In the genomic region with DNA sequence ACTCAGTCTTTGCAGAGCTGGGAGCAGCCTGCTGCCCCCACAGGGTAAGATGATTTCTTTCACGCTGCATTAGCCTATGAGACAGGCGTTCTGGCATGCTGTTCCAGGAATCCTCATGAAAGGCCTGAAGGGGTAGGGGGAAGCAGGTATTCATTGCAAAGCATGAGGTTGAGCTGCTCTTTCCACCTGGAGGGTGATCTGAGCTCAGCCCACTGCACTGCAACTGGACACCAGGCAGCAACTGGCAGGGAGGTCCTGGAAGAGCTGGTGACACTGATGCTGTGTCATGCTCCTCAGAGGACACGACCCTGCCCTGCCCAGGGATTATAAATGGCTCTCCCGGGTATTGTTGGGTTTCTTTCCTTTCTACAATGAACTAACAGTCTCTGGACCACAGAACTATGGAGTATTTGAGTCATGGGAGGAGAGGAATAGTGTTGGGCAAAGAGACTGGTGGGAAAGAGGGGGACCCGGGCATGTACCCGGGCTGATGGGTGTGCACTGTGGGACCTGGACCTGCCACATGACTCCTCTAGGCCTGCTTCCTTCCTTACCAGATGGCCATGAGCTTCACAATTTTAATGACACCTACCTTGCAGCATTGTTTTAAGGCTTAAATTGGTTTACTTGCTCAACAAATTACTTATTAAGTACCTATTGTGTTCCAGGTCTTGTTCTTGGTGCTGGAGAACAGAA, we compare ENCODE assay signal across 21 cellular contexts. TPM values are rescaled to one million over a fixed set of nuclear protein-coding genes. Genes with fewer than 3 reads are reported as not detected.
A peak's percentile ranks its signal among the peaks of the same experiment; 100 is the strongest.
DNase-seq lines count a peak whose midpoint lies in the region; ATAC-seq and TF ChIP-seq lines count a peak whose summit lies in the region.
"Had no signal": no experiment of that assay in that cellular context is flagged by ENCODE, and none has a peak within 500 bp of the region (broad histone marks: within the 10 kb centered on the region; RNA-seq: fewer than 3 reads in every experiment).

No MANE protein-coding gene starts in this region.

- no TSS peak for BruUV-seq in A673 (replicated peaks; lab: Mats Ljungman, UMichigan)

- H3K27ac ChIP-seq in Peyer's patch: peak overlapping the region in 3 of 4 donors; percentile 30 to 69 (median 49)
- peak overlapping the region; percentile 76 for H3K27ac ChIP-seq in hepatocyte
- H3K27ac ChIP-seq in psoas muscle: peak overlapping the region; percentile 67
- no peak overlapping the region for H3K27ac ChIP-seq in A673 (ENCODE audit: low read depth, low read length, poor library complexity, severe bottlenecking)
- H3K27ac ChIP-seq: upper lobe of left lung had no signal

- intact Hi-C loops in psoas muscle (cut with DNase I) (no loop called here), A673 (cut with micrococcal nuclease; ENCODE audit: unreplicated experiment) (no loop called here)

- H3K4me1 ChIP-seq in Peyer's patch (peaks cover 0 to 16% (median 0%) of the 10 kb centered on the region in 4 donors), hepatocyte (ENCODE audit: insufficient read depth) (peaks cover 7% of the 10 kb centered on the region), psoas muscle (peaks cover 19% of the 10 kb centered on the region), A673 (ENCODE audit: insufficient read depth, low read length, poor library complexity, severe bottlenecking) (no peaks in the 10 kb centered on the region)
- H3K4me1 ChIP-seq: upper lobe of left lung had no signal

- H3K9me2 ChIP-seq in hepatocyte (replicated peaks; ENCODE audit: insufficient read depth): no peaks in the 10 kb centered on the region

- CTCF ChIA-PET in A673 (lab: Charles Lee): no interaction called here

- no peak for TF ChIP-seq POLR2A in Peyer's patch (IDR thresholded peaks at IDR 0.05)

- H3K79me2 ChIP-seq in hepatocyte: no peaks in the 10 kb centered on the region

- no peak overlapping the region for H3K4me3 ChIP-seq in Peyer's patch
- H3K4me3 ChIP-seq in hepatocyte: no peak overlapping the region
- H3K4me3 ChIP-seq in psoas muscle: no peak overlapping the region
- no peak overlapping the region for H3K4me3 ChIP-seq in A673 (ENCODE audit: low read depth, low read length, poor library complexity, severe bottlenecking)
- H3K4me3 ChIP-seq: upper lobe of left lung had no signal

- no peaks in the 10 kb centered on the region for H3K27me3 ChIP-seq in Peyer's patch
- peaks cover 2% of the 10 kb centered on the region for H3K27me3 ChIP-seq in hepatocyte
- no peaks in the 10 kb centered on the region for H3K27me3 ChIP-seq in psoas muscle (ENCODE audit: insufficient read depth in 3 of 3, low read length in 2 of 3)
- H3K27me3 ChIP-seq in A673 (replicated peaks; ENCODE audit: insufficient read depth, low read depth, low read length, poor library complexity): no peaks in the 10 kb centered on the region
- H3K27me3 ChIP-seq: upper lobe of left lung had no signal

- H3K9me3 ChIP-seq in Peyer's patch (no peaks in the 10 kb centered on the region), hepatocyte (ENCODE audit: low read depth) (no peaks in the 10 kb centered on the region), psoas muscle (no peaks in the 10 kb centered on the region), A673 (ENCODE audit: low read depth, low read length, poor library complexity, severe bottlenecking) (no peaks in the 10 kb centered on the region)
- H3K9me3 ChIP-seq: upper lobe of left lung had no signal

- H3K4me2 ChIP-seq in hepatocyte: no peak overlapping the region

- POLR2A ChIA-PET in A673 (lab: Charles Lee; ENCODE audit: low non-redundant PET): no interaction called here

- no peak overlapping the region for H2AFZ ChIP-seq in hepatocyte

- TF ChIP-seq CTCF in Peyer's patch (IDR thresholded peaks at IDR 0.05) (no peak), hepatocyte (IDR thresholded peaks at IDR 0.05; ENCODE audit: poor library complexity) (no peak), psoas muscle (IDR thresholded peaks at IDR 0.05) (no peak), A673 (conservative IDR thresholded peaks at IDR 0.05; ENCODE audit: low read depth, low read length) (no peak)

- 77% methylated on average over 6 of the region's 6 CpGs for WGBS in hepatocyte (ENCODE audit: low lambda C conversion rate, missing lambda C conversion rate)
- 30 to 50% (median 31%) methylated on average over 6 of the region's 6 CpGs for WGBS in psoas muscle, 3 donors

- peak; percentile 85 for DNase-seq in ELF-1 (ENCODE audit: low read depth, low spot score)
- no peak for DNase-seq in Peyer's patch
- DNase-seq in hepatocyte (ENCODE audit: low spot score): peak; percentile 31
- peak in 1 of 2 donors; percentile 68 for DNase-seq in psoas muscle
- DNase-seq in A673 (ENCODE audit: low spot score): no peak
- no peak for DNase-seq in activated T-cell treated with anti-CD3 and anti-CD28 coated beads for 4 hours
- DNase-seq: activated CD4-positive, alpha-beta memory T cell treated with anti-CD3 and anti-CD28 coated beads for 36 hours; activated naive CD4-positive, alpha-beta T cell treated with anti-CD3 and anti-CD28 coated beads for 36 hours; activated T-cell treated with anti-CD3 and anti-CD28 coated beads, Interleukin-2, amount 50 U/mL, for 1 hour; anterior cingulate cortex; CD8-positive, alpha-beta memory T cell; effector CD8-positive, alpha-beta T cell; EL; NCI-H1694; NCI-H226; NK-92 treated with Interleukin-12 subunit alpha and Interleukin-12 subunit beta, amount 100 ng/mL, for 24 hours; stimulated activated naive CD4-positive, alpha-beta T cell; SW 1271; upper lobe of left lung had no signal

- H3K36me3 ChIP-seq in Peyer's patch (no peaks in the 10 kb centered on the region), hepatocyte (replicated peaks; ENCODE audit: insufficient read depth, low read depth) (no peaks in the 10 kb centered on the region), psoas muscle (ENCODE audit: insufficient read depth in 1 of 2, low read depth in 1 of 2) (no peaks in the 10 kb centered on the region), A673 (ENCODE audit: insufficient read depth, low read length, poor library complexity, severe bottlenecking) (no peaks in the 10 kb centered on the region)
- H3K36me3 ChIP-seq: upper lobe of left lung had no signal

- no peaks in the 10 kb centered on the region for H4K20me1 ChIP-seq in hepatocyte (ENCODE audit: insufficient read depth, poor library complexity, severe bottlenecking)

- ATAC-seq in psoas muscle (peak; percentile 86 to 99 (median 99)), HG02973 (IDR thresholded peaks at IDR 0.05; ENCODE audit: unreplicated experiment) (no peak)
- no peak for ATAC-seq in activated CD4-positive, CD25-positive, alpha-beta regulatory T cell treated with anti-CD3 and anti-CD28 coated beads, Interleukin-2, amount 50 U/mL, for 24 hours

RNA-seq across cellular contexts. Expression of a gene that starts 24.3 kb away (rescaled TPM):
- 10 to 100 TPM; 16.1 to 63.5 (median 27.5) TPM for total RNA-seq in Peyer's patch
- total RNA-seq in hepatocyte: 15.8 and 23.8 TPM in 2 replicates
- 33.7 and 38.0 TPM in 2 replicates for polyA plus RNA-seq in hepatocyte
- total RNA-seq in psoas muscle: 10 to 100 TPM; 30.6 to 64.1 (median 61.9) TPM
- polyA plus RNA-seq in psoas muscle: 10 to 100 TPM; 41.3 to 69.8 (median 44.7) TPM
- 31.0 and 31.1 TPM in 2 replicates for total RNA-seq in A673 (2021)

Comparison
In these comparisons a context has a peak if more than half of its experiments do, and no peak if none do; other contexts are left out.
1. DNase-seq: peak in ELF-1 (single experiment) and hepatocyte (single experiment); none in Peyer's patch (0 of 3), A673 (single experiment) and activated T-cell treated with anti-CD3 and anti-CD28 coated beads for 4 hours (single experiment).
2. ATAC-seq: peak in psoas muscle (4 of 4); none in activated CD4-positive, CD25-positive, alpha-beta regulatory T cell treated with anti-CD3 and anti-CD28 coated beads, Interleukin-2, amount 50 U/mL, for 24 hours (0 of 2) and HG02973 (single experiment).